In the genomic region with DNA sequence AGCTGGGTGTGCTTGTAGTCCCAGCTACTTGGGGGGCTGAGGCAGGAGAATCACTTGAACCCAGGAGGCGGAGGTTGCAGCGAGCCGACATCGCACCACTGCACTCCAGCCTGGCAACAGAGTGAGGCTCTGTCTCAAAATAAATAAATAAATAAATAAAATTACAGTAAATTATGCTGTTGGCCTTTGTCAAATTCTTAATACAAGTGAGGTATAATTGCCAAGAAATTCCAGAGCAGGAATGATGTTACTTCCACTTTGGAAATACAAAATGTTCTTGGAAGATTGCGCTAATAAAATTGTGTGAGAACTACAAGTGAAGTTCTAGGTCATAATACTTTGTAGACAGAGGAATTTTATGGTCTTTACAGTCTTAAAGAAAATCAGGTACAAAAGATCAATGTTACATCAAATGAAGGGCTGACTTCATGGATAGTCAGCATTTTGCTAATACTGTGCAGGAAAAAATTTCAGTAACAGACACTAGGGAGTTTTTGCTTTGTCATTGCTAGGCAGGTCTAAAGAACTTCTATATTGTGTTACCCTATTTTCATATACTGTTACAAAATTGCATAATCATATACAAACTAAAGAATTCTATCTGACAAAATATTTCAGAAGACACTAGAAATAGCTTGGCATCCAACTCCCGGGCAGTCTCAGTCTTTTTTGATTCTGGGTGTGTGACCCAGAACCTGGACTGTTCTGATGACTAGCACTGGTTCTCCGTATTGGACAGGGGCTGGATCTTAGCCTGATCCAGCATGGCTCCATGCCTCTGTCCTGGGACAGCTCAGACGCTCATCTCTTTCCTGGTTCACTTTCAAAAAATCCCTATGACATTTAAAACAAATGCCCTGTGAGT, we compare ENCODE assay signal across 13 cellular contexts.
DNase-seq lines count a peak whose midpoint lies in the region; ATAC-seq and TF ChIP-seq lines count a peak whose summit lies in the region.
"Had no signal": no experiment of that assay in that cellular context is flagged by ENCODE, and none has a peak within 500 bp of the region (broad histone marks: within the 10 kb centered on the region; RNA-seq: fewer than 3 reads in every experiment).

No MANE protein-coding gene starts in this region.

- H3K4me3 ChIP-seq in BLaER1 treated with 17β-estradiol and CSF1 and Interleukin-3, amounts not matched to agents 10 nM and 100 nM: no peak overlapping the region
- no peak overlapping the region for H3K4me3 ChIP-seq in Karpas-422 (ENCODE audit: low read length)
- H3K4me3 ChIP-seq in esophagus squamous epithelium: no peak overlapping the region
- H3K4me3 ChIP-seq in osteoblast (ENCODE audit: insufficient read depth, low read length): no peak overlapping the region
- no peak overlapping the region for H3K4me3 ChIP-seq in dorsolateral prefrontal cortex
- H3K4me3 ChIP-seq: SJSA1 had no signal

- WGBS in esophagus squamous epithelium, 2 donors: 72 to 74% methylated on average over 8 of the region's 8 CpGs

- H3K9me3 ChIP-seq in BLaER1 treated with 17β-estradiol and CSF1 and Interleukin-3, amounts not matched to agents 10 nM and 100 nM (replicated peaks in 1 of 11): peaks cover 0 to 4% (median 0%) of the 10 kb centered on the region in 11 experiments; a peak in 2 of 22 replicates
- H3K9me3 ChIP-seq in Karpas-422 (ENCODE audit: low read length) (no peaks in the 10 kb centered on the region), esophagus squamous epithelium (no peaks in the 10 kb centered on the region), osteoblast (ENCODE audit: low read depth, low read length) (no peaks in the 10 kb centered on the region)
- H3K9me3 ChIP-seq: SJSA1 had no signal

- TF ChIP-seq CTCF in esophagus squamous epithelium (IDR thresholded peaks at IDR 0.05) (no peak), osteoblast (IDR thresholded peaks at IDR 0.05; ENCODE audit: extremely low read depth, low read depth, low read length) (no peak), dorsolateral prefrontal cortex (IDR thresholded peaks at IDR 0.05 in 54 of 56, conservative IDR thresholded peaks at IDR 0.05 in 2 of 56; ENCODE audit: low read depth in 1 of 56, partially characterized antibody in 56 of 56) (no peak)

- no peaks in the 10 kb centered on the region for H3K9me2 ChIP-seq in Karpas-422 (replicated peaks; ENCODE audit: insufficient read depth, low read length)

- intact Hi-C loops in esophagus squamous epithelium (cut with DNase I): no loop called here
- intact Hi-C loops in dorsolateral prefrontal cortex (cut with DNase I): no loop called here

- peak overlapping the region in 9 of 11 experiments; percentile 51 to 94 (median 67); a peak in 17 of 22 replicates for H3K27ac ChIP-seq in BLaER1 treated with 17β-estradiol and CSF1 and Interleukin-3, amounts not matched to agents 10 nM and 100 nM
- H3K27ac ChIP-seq in Karpas-422 (ENCODE audit: low read length) (peak overlapping the region; percentile 60), esophagus squamous epithelium (peak overlapping the region in 3 of 4 donors; percentile 12 to 38 (median 37)), osteoblast (ENCODE audit: low read depth, low read length) (peak overlapping the region; percentile 91), dorsolateral prefrontal cortex (peak overlapping the region in 21 of 59 donors; percentile 4 to 57 (median 29))
- H3K27ac ChIP-seq: brain microvascular endothelial cell had no signal

- H3K79me2 ChIP-seq in Karpas-422 (ENCODE audit: low read length) (no peaks in the 10 kb centered on the region), osteoblast (ENCODE audit: insufficient read depth, low read length) (peaks cover 2% of the 10 kb centered on the region)

- no peak for ATAC-seq in HG02642 (IDR thresholded peaks at IDR 0.05; ENCODE audit: poor library complexity, unreplicated experiment)
- no peak for ATAC-seq in HG02798 (IDR thresholded peaks at IDR 0.05; ENCODE audit: poor library complexity, unreplicated experiment)
- ATAC-seq: activated T-cell treated with anti-CD3 and anti-CD28 coated beads, Interleukin-2, amount 50 U/mL, for 72 hours; WTC11 had no signal

- H3K27me3 ChIP-seq in BLaER1 treated with 17β-estradiol and CSF1 and Interleukin-3, amounts not matched to agents 10 nM and 100 nM: no peaks in the 10 kb centered on the region
- H3K27me3 ChIP-seq in Karpas-422 (ENCODE audit: low read length) (no peaks in the 10 kb centered on the region), esophagus squamous epithelium (no peaks in the 10 kb centered on the region), osteoblast (ENCODE audit: insufficient read depth, low read length) (no peaks in the 10 kb centered on the region), dorsolateral prefrontal cortex (no peaks in the 10 kb centered on the region)
- H3K27me3 ChIP-seq: brain microvascular endothelial cell, SJSA1 had no signal

- DNase-seq in Karpas-422: no peak
- no peak for DNase-seq in esophagus squamous epithelium (lab: John Stamatoyannopoulos, UW)
- DNase-seq in osteoblast (ENCODE audit: insufficient read length, low spot score, missing footprints): no peak
- DNase-seq in stimulated activated CD4-positive, alpha-beta T cell treated with anti-CD3 and anti-CD28 coated beads, Interleukin-4, amount 100 ng/mL, for 24 hours: no peak
- no peak for DNase-seq in dorsolateral prefrontal cortex
- DNase-seq: activated T-cell treated with anti-CD3 and anti-CD28 coated beads, Interleukin-2, amount 50 U/mL, for 72 hours; brain microvascular endothelial cell; CD8-positive, alpha-beta memory T cell had no signal

- H3K4me1 ChIP-seq in BLaER1 treated with 17β-estradiol and CSF1 and Interleukin-3, amounts not matched to agents 10 nM and 100 nM: peaks cover 18 to 92% (median 79%) of the 10 kb centered on the region in 10 experiments
- H3K4me1 ChIP-seq in Karpas-422 (ENCODE audit: low read length) (peaks cover 42% of the 10 kb centered on the region), esophagus squamous epithelium (peaks cover 0 to 24% (median 4%) of the 10 kb centered on the region in 3 donors), osteoblast (ENCODE audit: insufficient read depth, low read length) (peaks cover 56% of the 10 kb centered on the region)

- TF ChIP-seq POLR2A in esophagus squamous epithelium (IDR thresholded peaks at IDR 0.05): no peak

- peak overlapping the region in 9 of 11 experiments; percentile 16 to 77 (median 71); a peak in 15 of 22 replicates for H3K4me2 ChIP-seq in BLaER1 treated with 17β-estradiol and CSF1 and Interleukin-3, amounts not matched to agents 10 nM and 100 nM
- H3K4me2 ChIP-seq in Karpas-422 (ENCODE audit: low read depth, low read length, poor library complexity, severe bottlenecking): peak overlapping the region; percentile 17
- H3K4me2 ChIP-seq in osteoblast (ENCODE audit: insufficient read depth, low read length): peak overlapping the region; percentile 11

- no peaks in the 10 kb centered on the region for H4K20me1 ChIP-seq in BLaER1 treated with 17β-estradiol and CSF1 and Interleukin-3, amounts not matched to agents 10 nM and 100 nM
- H4K20me1 ChIP-seq in Karpas-422 (ENCODE audit: insufficient read depth, low read depth, low read length): no peaks in the 10 kb centered on the region
- no peaks in the 10 kb centered on the region for H4K20me1 ChIP-seq in osteoblast (ENCODE audit: insufficient read depth, low read length)

- H2AFZ ChIP-seq in Karpas-422 (ENCODE audit: low read length) (peak overlapping the region; percentile 51; the same call in 1 of the 2 replicates), osteoblast (ENCODE audit: low read length) (peak overlapping the region; percentile 7)

- H3K36me3 ChIP-seq in BLaER1 treated with 17β-estradiol and CSF1 and Interleukin-3, amounts not matched to agents 10 nM and 100 nM: no peaks in the 10 kb centered on the region
- H3K36me3 ChIP-seq in Karpas-422 (ENCODE audit: insufficient read depth, low read length) (no peaks in the 10 kb centered on the region), esophagus squamous epithelium (peaks cover 0 to under 1% (median 0%) of the 10 kb centered on the region in 3 donors), osteoblast (ENCODE audit: insufficient read depth, low read length) (peaks cover 7% of the 10 kb centered on the region)
- H3K36me3 ChIP-seq: brain microvascular endothelial cell, SJSA1 had no signal

- peak overlapping the region in 7 of 11 experiments; percentile 13 to 66 (median 50); a peak in 9 of 22 replicates for H3K9ac ChIP-seq in BLaER1 treated with 17β-estradiol and CSF1 and Interleukin-3, amounts not matched to agents 10 nM and 100 nM
- H3K9ac ChIP-seq in Karpas-422 (ENCODE audit: low read length): 0 out of 2 replicates have a peak overlapping the region, but pooled peaks have one; percentile 8

Comparison
In these comparisons a context has a peak if more than half of its experiments do, and no peak if none do; other contexts are left out.
1. H3K4me2 ChIP-seq: peak in every context shown above with its lines; median percentile 71 in BLaER1 treated with 17β-estradiol and CSF1 and Interleukin-3, amounts not matched to agents 10 nM and 100 nM; 17 in Karpas-422; 11 in osteoblast.